1 cellular context compared by ENCODE assay signal in the genomic region with DNA sequence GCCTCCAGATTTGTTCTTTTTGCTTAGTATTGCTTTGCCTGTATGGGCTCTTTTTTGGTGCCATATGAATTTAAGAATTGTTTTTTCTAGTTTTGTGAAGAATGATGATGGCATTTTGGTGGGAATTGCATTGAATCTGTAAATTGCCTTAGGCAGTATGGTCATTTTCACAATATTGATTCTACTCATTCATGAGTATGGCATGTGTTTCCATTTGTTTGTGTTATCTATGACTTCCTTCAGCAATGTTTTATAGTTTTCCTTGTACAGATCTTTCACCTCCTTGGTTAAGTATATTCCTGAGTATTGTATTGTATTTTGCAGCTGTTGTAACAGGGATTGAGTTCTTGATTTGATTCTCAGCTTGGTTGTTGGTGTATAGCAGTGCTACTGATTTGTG.
TF ChIP-seq lines count a peak whose summit lies in the region.

No MANE protein-coding gene starts in this region.

TF ChIP-seq in A549, 52 proteins besides CTCF, POLR2A, EP300 and RAD21:
- TF ChIP-seq RCOR1 (IDR thresholded peaks at IDR 0.05; ENCODE audit: low read depth, low read length), result no peak
- peak; percentile 28; the same call in 1 of the 2 replicates for TF ChIP-seq GATA3 (IDR thresholded peaks at IDR 0.05; ENCODE audit: borderline replicate concordance)
- no peak for TF ChIP-seq FOSL2 (IDR thresholded peaks at IDR 0.05)
- peak; percentile 60 for TF ChIP-seq FOSL2 (CRISPR knock-in tag; IDR thresholded peaks at IDR 0.05)
- peak in 1 of 2 experiments; percentile 39; a peak in 1 of 4 replicates for TF ChIP-seq CEBPB (IDR thresholded peaks at IDR 0.05)
